In genomic region chr19:6350688-6351087, GRCh38 we compare ENCODE assay signal across 22 cellular contexts. TPM values are rescaled to one million over a fixed set of nuclear protein-coding genes. Genes with fewer than 3 reads are reported as not detected.
A peak's percentile ranks its signal among the peaks of the same experiment; 100 is the strongest.
DNase-seq lines count a peak whose midpoint lies in the region; ATAC-seq, FAIRE-seq and TF ChIP-seq lines count a peak whose summit lies in the region.
"Had no signal": no experiment of that assay in that cellular context is flagged by ENCODE, and none has a peak within 500 bp of the region (broad histone marks: within the 10 kb centered on the region; RNA-seq: fewer than 3 reads in every experiment).

No MANE protein-coding gene starts in this region.

- H3K9me3 ChIP-seq in A549 = no peaks in the 10 kb centered on the region
- no peaks in the 10 kb centered on the region for H3K9me3 ChIP-seq in prostate gland
- H3K9me3 ChIP-seq: BE2C, HAP-1 had no signal

- TF ChIP-seq RAD21 in A549 (conservative IDR thresholded peaks at IDR 0.05 in 1 of 2, IDR thresholded peaks at IDR 0.05 in 1 of 2) = no peak

- POLR2A ChIA-PET in A549 (lab: Yijun Ruan, JAX) = no interaction called here

- DNase-seq in A549 (ENCODE audit: low read depth in 1 of 2, low spot score in 1 of 2) (peak in 1 of 2 experiments; percentile 44), LNCaP clone FGC (ENCODE audit: low read depth) (peak; percentile 91), prostate gland (ENCODE audit: low spot score) (peak; percentile 70), hepatic stellate cell (ENCODE audit: low spot score) (no peak), NCI-H524 (lab: John Stamatoyannopoulos, UW) (no peak)
- DNase-seq: ACHN; AML-193; BE2C; Calu3; CD4-positive, alpha-beta memory T cell; COR-L47; DMS79; EL; GDM1; GOT3 had no signal

- no peaks in the 10 kb centered on the region for H3K36me3 ChIP-seq in prostate gland
- H3K36me3 ChIP-seq: BE2C; BLaER1 treated with 17β-estradiol and CSF1 and Interleukin-3, amounts not matched to agents 10 nM and 100 nM; HAP-1 had no signal

- no peaks in the 10 kb centered on the region for H3K27me3 ChIP-seq in prostate gland (replicated peaks; ENCODE audit: insufficient read depth)
- H3K27me3 ChIP-seq: BLaER1 treated with 17β-estradiol and CSF1 and Interleukin-3, amounts not matched to agents 10 nM and 100 nM had no signal

- ATAC-seq in A549 = peak; percentile 30 to 65; a peak in 4 of 6 replicates
- ATAC-seq: GM12878 had no signal

- H3K4me1 ChIP-seq in A549 (0 out of 3 replicates have a peak, but pooled peaks cover 4% of the 10 kb centered on the region), prostate gland (replicated peaks) (no peaks in the 10 kb centered on the region)
- H3K4me1 ChIP-seq: BE2C, HAP-1 had no signal

- TF ChIP-seq POLR2A in A549 (IDR thresholded peaks at IDR 0.05; ENCODE audit: low read length) (no peak), prostate gland (IDR thresholded peaks at IDR 0.05) (no peak)

- no peak for FAIRE-seq in A549 (lab: Jason Lieb, UNC)
- FAIRE-seq: A204.1, GM12878, GM18507, H54 had no signal

- no peak overlapping the region for H3K4me3 ChIP-seq in A549
- H3K4me3 ChIP-seq in LNCaP clone FGC (ENCODE audit: low read depth, low read length) = no peak overlapping the region
- H3K4me3 ChIP-seq in prostate gland = no peak overlapping the region
- H3K4me3 ChIP-seq: BLaER1 treated with 17β-estradiol and CSF1 and Interleukin-3, amounts not matched to agents 10 nM and 100 nM; GM12878; HAP-1 had no signal

- CTCF ChIA-PET in A549 (lab: Yijun Ruan, JAX) = no interaction called here

- intact Hi-C loops in prostate gland (cut with DNase I) = no loop called here

- WGBS in A549 (ENCODE audit: missing lambda C conversion rate) = 7% methylated on average over 2 of the region's 2 CpGs
- 53% methylated on average over 2 of the region's 2 CpGs for WGBS in prostate gland

- 0 out of 3 replicates have a peak overlapping the region, but pooled peaks have one; percentile 26 for H3K4me2 ChIP-seq in A549

- no peak for TF ChIP-seq CTCF in 22Rv1 (IDR thresholded peaks at IDR 0.05)
- no peak for TF ChIP-seq CTCF in A549 (IDR thresholded peaks at IDR 0.05)
- TF ChIP-seq CTCF in LNCaP clone FGC (IDR thresholded peaks at IDR 0.05; ENCODE audit: control insufficient read depth, extremely low read depth, insufficient read depth) = no peak
- TF ChIP-seq CTCF in prostate gland (IDR thresholded peaks at IDR 0.05) = no peak

- peak overlapping the region; percentile 37 for H3K27ac ChIP-seq in 22Rv1
- no peak overlapping the region for H3K27ac ChIP-seq in A549
- H3K27ac ChIP-seq in prostate gland = peak overlapping the region; percentile 74 to 86
- H3K27ac ChIP-seq: BLaER1 treated with 17β-estradiol and CSF1 and Interleukin-3, amounts not matched to agents 10 nM and 100 nM had no signal

- no peak for TF ChIP-seq EP300 in A549 (IDR thresholded peaks at IDR 0.05)

TF ChIP-seq in A549, 52 proteins besides CTCF, POLR2A, EP300 and RAD21:
- TF ChIP-seq HDAC2 (IDR thresholded peaks at IDR 0.05) (no peak), FOSL2 (IDR thresholded peaks at IDR 0.05) (no peak), FOSL2 (CRISPR knock-in tag; IDR thresholded peaks at IDR 0.05) (no peak), RARB (CRISPR knock-in tag; IDR thresholded peaks at IDR 0.05) (no peak), HOXB5 (CRISPR knock-in tag; IDR thresholded peaks at IDR 0.05) (no peak), EHF (CRISPR knock-in tag; IDR thresholded peaks at IDR 0.05) (no peak), CHD4 (IDR thresholded peaks at IDR 0.05; ENCODE audit: borderline replicate concordance) (no peak), GATA3 (IDR thresholded peaks at IDR 0.05; ENCODE audit: borderline replicate concordance) (no peak), FOXS1 (CRISPR knock-in tag; IDR thresholded peaks at IDR 0.05) (no peak), TP53 (CRISPR knock-in tag; IDR thresholded peaks at IDR 0.05) (no peak), SMC3 (IDR thresholded peaks at IDR 0.05) (no peak), PBX3 (IDR thresholded peaks at IDR 0.05) (no peak)

RNA-seq across cellular contexts. Expression of gene CLPP, which starts 10.6 kb away (rescaled TPM):
- 28.2 and 35.2 TPM in 2 replicates for polyA plus RNA-seq in A549 (2011; rRNA removed)
- 162 and 186 TPM in 2 replicates for polyA plus RNA-seq in A549 (2012; cell fraction: cytosol; rRNA removed)
- polyA plus RNA-seq in A549 (2012; cell fraction: nucleus; rRNA removed) = 125 and 187 TPM in 2 replicates
- 45.2 to 51.8 TPM (median 49.9 TPM) in 3 replicates for polyA plus RNA-seq in A549 (2017; fragmentation: RNase III; extraction: RNeasy Plus Mini Kit Qiagen cat#74134 plus additional on column Dnase treatment)
- 34.3 and 36.2 TPM in 2 replicates for polyA minus RNA-seq in A549 (2011; rRNA and poly(A)+ RNA removed)
- total RNA-seq in prostate gland = 10 to 100 TPM; 85.1 to 88.5 TPM

RNA-seq across cellular contexts. Expression of gene ACER1, which starts 17.3 kb away (rescaled TPM):
- polyA plus RNA-seq in A549 (2011; rRNA removed) (not detected in 2 replicates), A549 (2017; fragmentation: RNase III; extraction: RNeasy Plus Mini Kit Qiagen cat#74134 plus additional on column Dnase treatment) (not detected in 3 replicates)
- not detected in 2 replicates for polyA plus RNA-seq in A549 (2012; cell fraction: cytosol; rRNA removed)
- 0.02 TPM in 1 of 2 replicates, not detected in the other for polyA plus RNA-seq in A549 (2012; cell fraction: nucleus; rRNA removed)
- polyA minus RNA-seq in A549 (2011; rRNA and poly(A)+ RNA removed) = not detected in 2 replicates
- total RNA-seq in prostate gland = 1 to 10 TPM in 1 of 2 donors, not detected in 1; 5.3 TPM
- total RNA-seq: Calu3, GM12878 had no signal
- polyA plus RNA-seq: GM12878 had no signal

RNA-seq across cellular contexts. Expression of gene ALKBH7, which starts 21.9 kb away (rescaled TPM):
- polyA plus RNA-seq in A549 (2011; rRNA removed) = 9.9 and 10.2 TPM in 2 replicates
- 23.9 and 35.0 TPM in 2 replicates for polyA plus RNA-seq in A549 (2012; cell fraction: cytosol; rRNA removed)
- 21.8 and 25.7 TPM in 2 replicates for polyA plus RNA-seq in A549 (2012; cell fraction: nucleus; rRNA removed)
- 14.9 to 18.1 TPM (median 18.1 TPM) in 3 replicates for polyA plus RNA-seq in A549 (2017; fragmentation: RNase III; extraction: RNeasy Plus Mini Kit Qiagen cat#74134 plus additional on column Dnase treatment)
- polyA minus RNA-seq in A549 (2011; rRNA and poly(A)+ RNA removed) = 4.6 and 6.5 TPM in 2 replicates
- total RNA-seq in prostate gland = 100 to 1,000 TPM; 101 to 111 TPM

RNA-seq across cellular contexts. Expression of gene PSPN, which starts 25.0 kb away (rescaled TPM):
- polyA plus RNA-seq in A549 (2011; rRNA removed) (0.34 and 0.62 TPM in 2 replicates), A549 (2017; fragmentation: RNase III; extraction: RNeasy Plus Mini Kit Qiagen cat#74134 plus additional on column Dnase treatment) (0.71 to 0.75 TPM (median 0.71 TPM) in 3 replicates)
- polyA plus RNA-seq in A549 (2012; cell fraction: cytosol; rRNA removed) = 0.26 and 0.41 TPM in 2 replicates
- 0.65 and 0.88 TPM in 2 replicates for polyA plus RNA-seq in A549 (2012; cell fraction: nucleus; rRNA removed)
- 0.58 and 0.92 TPM in 2 replicates for polyA minus RNA-seq in A549 (2011; rRNA and poly(A)+ RNA removed)
- total RNA-seq in prostate gland = 1 to 10 TPM; 1.1 to 2.2 TPM

RNA-seq across cellular contexts. Expression of gene GTF2F1, which starts 42.3 kb away (rescaled TPM):
- 32.1 and 39.0 TPM in 2 replicates for polyA plus RNA-seq in A549 (2011; rRNA removed)
- 61.9 and 70.5 TPM in 2 replicates for polyA plus RNA-seq in A549 (2012; cell fraction: cytosol; rRNA removed)
- polyA plus RNA-seq in A549 (2012; cell fraction: nucleus; rRNA removed) = 47.2 and 62.0 TPM in 2 replicates
- polyA plus RNA-seq in A549 (2017; fragmentation: RNase III; extraction: RNeasy Plus Mini Kit Qiagen cat#74134 plus additional on column Dnase treatment) = 75.0 to 76.8 TPM (median 75.3 TPM) in 3 replicates
- polyA minus RNA-seq in A549 (2011; rRNA and poly(A)+ RNA removed) = 34.1 TPM in 2 replicates
- 10 to 100 TPM; 70.7 to 82.7 TPM for total RNA-seq in prostate gland

Comparison
In these comparisons a context has a peak if more than half of its experiments do, and no peak if none do; other contexts are left out.
1. H3K27ac ChIP-seq: peak in 22Rv1 (single experiment) and prostate gland (2 of 2); none in A549 (0 of 2).
2. DNase-seq: peak in LNCaP clone FGC (single experiment) and prostate gland (single experiment); none in hepatic stellate cell (single experiment) and NCI-H524 (0 of 2).